In the genomic region with DNA sequence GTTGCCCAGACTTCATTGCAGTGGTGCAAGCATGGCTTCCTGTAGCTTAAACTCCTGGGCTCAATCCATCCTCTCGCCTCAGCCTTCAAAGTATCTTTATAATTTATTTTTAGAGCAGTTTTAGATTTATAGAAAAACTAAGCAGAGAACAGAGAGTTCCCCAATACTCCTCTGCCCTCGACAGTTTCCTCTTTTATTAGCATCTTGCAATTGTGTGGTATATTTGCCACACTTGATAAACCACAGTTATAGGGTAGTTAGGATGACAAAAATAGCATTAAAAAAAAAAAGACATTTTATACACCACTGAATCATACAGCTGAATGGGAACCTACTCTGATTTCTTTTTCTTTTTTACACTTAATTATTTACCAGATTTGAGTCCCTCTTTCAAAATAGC, we compare ENCODE assay signal across 1 cellular context.
TF ChIP-seq lines count a peak whose summit lies in the region.

No MANE protein-coding gene starts in this region.

TF ChIP-seq in WTC11, 78 proteins besides CTCF, POLR2A, EP300 and RAD21:
- TF ChIP-seq, protein P1, sequence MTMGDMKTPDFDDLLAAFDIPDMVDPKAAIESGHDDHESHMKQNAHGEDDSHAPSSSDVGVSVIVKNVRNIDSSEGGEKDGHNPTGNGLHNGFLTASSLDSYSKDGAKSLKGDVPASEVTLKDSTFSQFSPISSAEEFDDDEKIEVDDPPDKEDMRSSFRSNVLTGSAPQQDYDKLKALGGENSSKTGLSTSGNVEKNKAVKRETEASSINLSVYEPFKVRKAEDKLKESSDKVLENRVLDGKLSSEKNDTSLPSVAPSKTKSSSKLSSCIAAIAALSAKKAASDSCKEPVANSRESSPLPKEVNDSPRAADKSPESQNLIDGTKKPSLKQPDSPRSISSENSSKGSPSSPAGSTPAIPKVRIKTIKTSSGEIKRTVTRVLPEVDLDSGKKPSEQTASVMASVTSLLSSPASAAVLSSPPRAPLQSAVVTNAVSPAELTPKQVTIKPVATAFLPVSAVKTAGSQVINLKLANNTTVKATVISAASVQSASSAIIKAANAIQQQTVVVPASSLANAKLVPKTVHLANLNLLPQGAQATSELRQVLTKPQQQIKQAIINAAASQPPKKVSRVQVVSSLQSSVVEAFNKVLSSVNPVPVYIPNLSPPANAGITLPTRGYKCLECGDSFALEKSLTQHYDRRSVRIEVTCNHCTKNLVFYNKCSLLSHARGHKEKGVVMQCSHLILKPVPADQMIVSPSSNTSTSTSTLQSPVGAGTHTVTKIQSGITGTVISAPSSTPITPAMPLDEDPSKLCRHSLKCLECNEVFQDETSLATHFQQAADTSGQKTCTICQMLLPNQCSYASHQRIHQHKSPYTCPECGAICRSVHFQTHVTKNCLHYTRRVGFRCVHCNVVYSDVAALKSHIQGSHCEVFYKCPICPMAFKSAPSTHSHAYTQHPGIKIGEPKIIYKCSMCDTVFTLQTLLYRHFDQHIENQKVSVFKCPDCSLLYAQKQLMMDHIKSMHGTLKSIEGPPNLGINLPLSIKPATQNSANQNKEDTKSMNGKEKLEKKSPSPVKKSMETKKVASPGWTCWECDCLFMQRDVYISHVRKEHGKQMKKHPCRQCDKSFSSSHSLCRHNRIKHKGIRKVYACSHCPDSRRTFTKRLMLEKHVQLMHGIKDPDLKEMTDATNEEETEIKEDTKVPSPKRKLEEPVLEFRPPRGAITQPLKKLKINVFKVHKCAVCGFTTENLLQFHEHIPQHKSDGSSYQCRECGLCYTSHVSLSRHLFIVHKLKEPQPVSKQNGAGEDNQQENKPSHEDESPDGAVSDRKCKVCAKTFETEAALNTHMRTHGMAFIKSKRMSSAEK (CRISPR knock-in tag; IDR thresholded peaks at IDR 0.05; ENCODE audit: borderline replicate concordance), result no peak
- TF ChIP-seq HMGA2 (CRISPR knock-in tag; IDR thresholded peaks at IDR 0.05) (peak; percentile 3; the same call in 1 of the 2 replicates), ATF1 (CRISPR knock-in tag; IDR thresholded peaks at IDR 0.05) (no peak), TEAD4 (CRISPR knock-in tag; IDR thresholded peaks at IDR 0.05) (no peak)
- TF ChIP-seq, protein P2, sequence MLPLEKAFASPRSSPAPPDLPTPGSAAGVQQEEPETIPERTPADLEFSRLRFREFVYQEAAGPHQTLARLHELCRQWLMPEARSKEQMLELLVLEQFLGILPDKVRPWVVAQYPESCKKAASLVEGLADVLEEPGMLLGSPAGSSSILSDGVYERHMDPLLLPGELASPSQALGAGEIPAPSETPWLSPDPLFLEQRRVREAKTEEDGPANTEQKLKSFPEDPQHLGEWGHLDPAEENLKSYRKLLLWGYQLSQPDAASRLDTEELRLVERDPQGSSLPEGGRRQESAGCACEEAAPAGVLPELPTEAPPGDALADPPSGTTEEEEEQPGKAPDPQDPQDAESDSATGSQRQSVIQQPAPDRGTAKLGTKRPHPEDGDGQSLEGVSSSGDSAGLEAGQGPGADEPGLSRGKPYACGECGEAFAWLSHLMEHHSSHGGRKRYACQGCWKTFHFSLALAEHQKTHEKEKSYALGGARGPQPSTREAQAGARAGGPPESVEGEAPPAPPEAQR (CRISPR knock-in tag; IDR thresholded peaks at IDR 0.05), result no peak
- TF ChIP-seq, protein P3, sequence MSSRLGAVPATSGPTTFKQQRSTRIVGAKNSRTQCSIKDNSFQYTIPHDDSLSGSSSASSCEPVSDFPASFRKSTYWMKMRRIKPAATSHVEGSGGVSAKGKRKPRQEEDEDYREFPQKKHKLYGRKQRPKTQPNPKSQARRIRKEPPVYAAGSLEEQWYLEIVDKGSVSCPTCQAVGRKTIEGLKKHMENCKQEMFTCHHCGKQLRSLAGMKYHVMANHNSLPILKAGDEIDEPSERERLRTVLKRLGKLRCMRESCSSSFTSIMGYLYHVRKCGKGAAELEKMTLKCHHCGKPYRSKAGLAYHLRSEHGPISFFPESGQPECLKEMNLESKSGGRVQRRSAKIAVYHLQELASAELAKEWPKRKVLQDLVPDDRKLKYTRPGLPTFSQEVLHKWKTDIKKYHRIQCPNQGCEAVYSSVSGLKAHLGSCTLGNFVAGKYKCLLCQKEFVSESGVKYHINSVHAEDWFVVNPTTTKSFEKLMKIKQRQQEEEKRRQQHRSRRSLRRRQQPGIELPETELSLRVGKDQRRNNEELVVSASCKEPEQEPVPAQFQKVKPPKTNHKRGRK (CRISPR knock-in tag; IDR thresholded peaks at IDR 0.05; ENCODE audit: borderline replicate concordance), result no peak
